ENCODE assay signal across 19 cellular contexts in genomic region chr3:194262345-194263305, GRCh38.
DNase-seq lines count a peak whose midpoint lies in the region; ATAC-seq and TF ChIP-seq lines count a peak whose summit lies in the region.
"Had no signal": no experiment of that assay in that cellular context is flagged by ENCODE, and none has a peak within 500 bp of the region (broad histone marks: within the 10 kb centered on the region; RNA-seq: fewer than 3 reads in every experiment).

No MANE protein-coding gene starts in this region.

- H3K36me3 Mint-ChIP-seq in endodermal cell (ENCODE audit: low read depth): no peaks in the 10 kb centered on the region
- H3K36me3 Mint-ChIP-seq: CD4-positive, alpha-beta memory T cell had no signal

- intact Hi-C loops in left cardiac atrium (cut with DNase I): no loop called here

- H3K9me3 Mint-ChIP-seq in endodermal cell: peaks cover 8% of the 10 kb centered on the region

- H3K27me3 ChIP-seq in right atrium auricular region (no peaks in the 10 kb centered on the region), endodermal cell (ENCODE audit: control insufficient read depth, insufficient read depth, low read length, poor library complexity, severe bottlenecking) (no peaks in the 10 kb centered on the region), gastroesophageal sphincter (no peaks in the 10 kb centered on the region)
- H3K27me3 ChIP-seq: MG63 had no signal

- H3K27me3 Mint-ChIP-seq in endodermal cell (ENCODE audit: insufficient read depth): peaks cover 2% of the 10 kb centered on the region

- TF ChIP-seq POLR2A in gastroesophageal sphincter (IDR thresholded peaks at IDR 0.05): no peak

- H3K27ac Mint-ChIP-seq in endodermal cell: no peak overlapping the region
- H3K27ac Mint-ChIP-seq: CD4-positive, alpha-beta memory T cell had no signal

- H3K4me3 ChIP-seq in right atrium auricular region (no peak overlapping the region), endodermal cell (ENCODE audit: low read length) (no peak overlapping the region), gastroesophageal sphincter (no peak overlapping the region)
- H3K4me3 ChIP-seq: A549, GM23248, MG63 had no signal

- H3K9ac ChIP-seq in endodermal cell (ENCODE audit: extremely low read depth, low read length, poor library complexity, severe bottlenecking): no peak overlapping the region
- H3K9ac ChIP-seq: GM23248 had no signal

- no peak overlapping the region for H3K4me3 Mint-ChIP-seq in endodermal cell
- H3K4me3 Mint-ChIP-seq: CD4-positive, alpha-beta memory T cell had no signal

- peaks cover 5 to 8% of the 10 kb centered on the region in 2 donors for H3K9me3 ChIP-seq in right atrium auricular region
- peaks cover 12% of the 10 kb centered on the region for H3K9me3 ChIP-seq in endodermal cell (ENCODE audit: control insufficient read depth, low read length)
- H3K9me3 ChIP-seq in gastroesophageal sphincter: peaks cover 0 to 6% (median 0%) of the 10 kb centered on the region in 3 donors
- H3K9me3 ChIP-seq: Caco-2 had no signal

- H3K4me1 ChIP-seq in right atrium auricular region: peaks cover 0 to 39% of the 10 kb centered on the region in 2 donors
- no peaks in the 10 kb centered on the region for H3K4me1 ChIP-seq in endodermal cell (ENCODE audit: control insufficient read depth, insufficient read depth, low read length)
- peaks cover 0 to 30% (median 8%) of the 10 kb centered on the region in 3 donors for H3K4me1 ChIP-seq in gastroesophageal sphincter
- H3K4me1 ChIP-seq: A549, Caco-2 had no signal

- no peak for TF ChIP-seq CTCF in right atrium auricular region (IDR thresholded peaks at IDR 0.05)
- no peak for TF ChIP-seq CTCF in endodermal cell (conservative IDR thresholded peaks at IDR 0.05)
- TF ChIP-seq CTCF in gastroesophageal sphincter (IDR thresholded peaks at IDR 0.05): no peak

- TF ChIP-seq EP300 in gastroesophageal sphincter (IDR thresholded peaks at IDR 0.05): no peak

- ATAC-seq in left cardiac atrium (no peak), gastroesophageal sphincter (no peak), HG03039 (IDR thresholded peaks at IDR 0.05; ENCODE audit: unreplicated experiment) (no peak)
- ATAC-seq: A549 had no signal

- H3K4me1 Mint-ChIP-seq in endodermal cell: peaks cover 18% of the 10 kb centered on the region
- H3K4me1 Mint-ChIP-seq: CD4-positive, alpha-beta memory T cell had no signal

- WGBS in endodermal cell (ENCODE audit: insufficient coverage in 1 of 2, insufficient read length in 1 of 2), 2 experiments: 85 to 89% methylated on average over 13 to 14 of the region's 14 CpGs
- WGBS in gastroesophageal sphincter (ENCODE audit: low coverage in 1 of 2), 2 donors: 91 to 93% methylated on average over 10 of the region's 14 CpGs

- H3K27ac ChIP-seq in right atrium auricular region: no peak overlapping the region
- H3K27ac ChIP-seq in endodermal cell (ENCODE audit: low read depth, low read length): no peak overlapping the region
- H3K27ac ChIP-seq in gastroesophageal sphincter: no peak overlapping the region
- H3K27ac ChIP-seq: A549, GM23248 had no signal

- peak; percentile 43 for DNase-seq in right atrium auricular region (ENCODE audit: low spot score)
- no peak for DNase-seq in left cardiac atrium
- DNase-seq in endodermal cell: peak; percentile 54
- DNase-seq in mesenteric fat pad (ENCODE audit: low spot score): peak; percentile 45
- DNase-seq in NOMO-1 (lab: John Stamatoyannopoulos, UW; ENCODE audit: unreplicated experiment in 2 of 2): no peak
- DNase-seq: C1 segment of cervical spinal cord; Caco-2; CD4-positive, alpha-beta memory T cell; GM23248; H7; KG1; MG63; NCI-H2029; NCI-H526 treated with DMSO at 0.1 percent for 48 hours; RPMI8226; SHP77 had no signal

- no peaks in the 10 kb centered on the region for H3K36me3 ChIP-seq in right atrium auricular region
- H3K36me3 ChIP-seq in endodermal cell (ENCODE audit: control insufficient read depth, insufficient read depth, low read length): no peaks in the 10 kb centered on the region
- H3K36me3 ChIP-seq in gastroesophageal sphincter: no peaks in the 10 kb centered on the region
- H3K36me3 ChIP-seq: MG63 had no signal

Comparison
In these comparisons a context has a peak if more than half of its experiments do, and no peak if none do; other contexts are left out.
1. DNase-seq: peak in right atrium auricular region (single experiment), endodermal cell (single experiment) and mesenteric fat pad (single experiment); none in left cardiac atrium (single experiment) and NOMO-1 (0 of 2).